Comparison of ENCODE assay signal across 1 cellular context in the genomic region with DNA sequence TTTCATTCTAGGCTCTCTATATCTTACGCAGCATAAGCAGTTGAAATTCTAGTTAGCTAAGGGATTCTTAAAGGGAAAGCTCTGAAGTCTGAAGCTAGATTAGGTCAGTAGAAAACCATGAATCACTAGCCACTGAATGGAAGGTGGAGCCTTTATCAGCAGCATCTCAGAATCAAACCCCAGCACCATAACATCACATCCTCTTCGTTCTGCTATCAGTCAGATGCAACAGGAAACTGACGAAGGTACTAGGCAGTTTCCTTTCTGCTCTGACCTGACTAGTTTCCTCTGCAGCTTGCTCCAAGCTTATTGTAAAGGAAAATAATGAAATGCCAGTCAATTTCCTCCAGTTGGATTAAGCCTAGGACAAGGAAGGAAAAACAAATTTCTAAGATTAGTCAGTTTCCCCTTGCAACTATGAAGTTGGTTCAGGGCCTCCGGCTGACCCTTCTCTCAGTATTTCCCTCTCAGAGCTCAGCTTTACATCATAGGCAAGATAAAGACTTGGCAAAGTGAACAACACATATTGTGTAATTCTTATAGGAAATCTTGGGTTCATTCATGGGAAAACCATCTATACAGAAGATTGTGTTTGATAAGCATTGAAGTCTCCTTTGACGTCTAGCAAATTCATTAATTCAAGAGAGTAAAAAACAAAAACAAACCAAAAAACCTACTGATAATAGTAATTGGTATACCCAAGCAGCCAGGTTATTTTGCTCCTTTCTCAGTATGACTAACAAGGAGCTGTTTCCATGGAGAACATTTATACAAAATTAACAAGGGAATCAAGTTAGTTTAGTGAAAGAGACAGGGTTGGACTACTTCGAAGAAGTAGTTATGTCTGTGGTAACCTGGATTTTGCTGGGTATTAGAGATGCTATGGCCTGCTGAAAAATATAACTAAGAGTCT.
TF ChIP-seq lines count a peak whose summit lies in the region.

No MANE protein-coding gene starts in this region.

TF ChIP-seq in K562, 482 proteins besides CTCF, POLR2A, EP300 and RAD21 (continued from another document and continues in another):
- TF ChIP-seq, protein P1, sequence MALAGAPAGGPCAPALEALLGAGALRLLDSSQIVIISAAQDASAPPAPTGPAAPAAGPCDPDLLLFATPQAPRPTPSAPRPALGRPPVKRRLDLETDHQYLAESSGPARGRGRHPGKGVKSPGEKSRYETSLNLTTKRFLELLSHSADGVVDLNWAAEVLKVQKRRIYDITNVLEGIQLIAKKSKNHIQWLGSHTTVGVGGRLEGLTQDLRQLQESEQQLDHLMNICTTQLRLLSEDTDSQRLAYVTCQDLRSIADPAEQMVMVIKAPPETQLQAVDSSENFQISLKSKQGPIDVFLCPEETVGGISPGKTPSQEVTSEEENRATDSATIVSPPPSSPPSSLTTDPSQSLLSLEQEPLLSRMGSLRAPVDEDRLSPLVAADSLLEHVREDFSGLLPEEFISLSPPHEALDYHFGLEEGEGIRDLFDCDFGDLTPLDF (CRISPR knock-in tag; IDR thresholded peaks at IDR 0.05) = no peak
- TF ChIP-seq MEF2A (IDR thresholded peaks at IDR 0.05; ENCODE audit: control insufficient read depth, low read depth, low read length) = no peak
- TF ChIP-seq POLR3A (IDR thresholded peaks at IDR 0.05; ENCODE audit: borderline replicate concordance, extremely low read depth, insufficient read depth, insufficient read length) = no peak
- no peak for TF ChIP-seq KAT7 (CRISPR knock-in tag; IDR thresholded peaks at IDR 0.05; ENCODE audit: borderline replicate concordance)
- no peak for TF ChIP-seq TFAM (CRISPR knock-in tag; conservative IDR thresholded peaks at IDR 0.05)
- TF ChIP-seq, protein P2, sequence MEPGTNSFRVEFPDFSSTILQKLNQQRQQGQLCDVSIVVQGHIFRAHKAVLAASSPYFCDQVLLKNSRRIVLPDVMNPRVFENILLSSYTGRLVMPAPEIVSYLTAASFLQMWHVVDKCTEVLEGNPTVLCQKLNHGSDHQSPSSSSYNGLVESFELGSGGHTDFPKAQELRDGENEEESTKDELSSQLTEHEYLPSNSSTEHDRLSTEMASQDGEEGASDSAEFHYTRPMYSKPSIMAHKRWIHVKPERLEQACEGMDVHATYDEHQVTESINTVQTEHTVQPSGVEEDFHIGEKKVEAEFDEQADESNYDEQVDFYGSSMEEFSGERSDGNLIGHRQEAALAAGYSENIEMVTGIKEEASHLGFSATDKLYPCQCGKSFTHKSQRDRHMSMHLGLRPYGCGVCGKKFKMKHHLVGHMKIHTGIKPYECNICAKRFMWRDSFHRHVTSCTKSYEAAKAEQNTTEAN (CRISPR knock-in tag; IDR thresholded peaks at IDR 0.05) = no peak
- TF ChIP-seq ZNF699 (CRISPR knock-in tag; IDR thresholded peaks at IDR 0.05; ENCODE audit: insufficient replicate concordance) = no peak
- no peak for TF ChIP-seq YBX1 (IDR thresholded peaks at IDR 0.05)
- TF ChIP-seq, protein P3, sequence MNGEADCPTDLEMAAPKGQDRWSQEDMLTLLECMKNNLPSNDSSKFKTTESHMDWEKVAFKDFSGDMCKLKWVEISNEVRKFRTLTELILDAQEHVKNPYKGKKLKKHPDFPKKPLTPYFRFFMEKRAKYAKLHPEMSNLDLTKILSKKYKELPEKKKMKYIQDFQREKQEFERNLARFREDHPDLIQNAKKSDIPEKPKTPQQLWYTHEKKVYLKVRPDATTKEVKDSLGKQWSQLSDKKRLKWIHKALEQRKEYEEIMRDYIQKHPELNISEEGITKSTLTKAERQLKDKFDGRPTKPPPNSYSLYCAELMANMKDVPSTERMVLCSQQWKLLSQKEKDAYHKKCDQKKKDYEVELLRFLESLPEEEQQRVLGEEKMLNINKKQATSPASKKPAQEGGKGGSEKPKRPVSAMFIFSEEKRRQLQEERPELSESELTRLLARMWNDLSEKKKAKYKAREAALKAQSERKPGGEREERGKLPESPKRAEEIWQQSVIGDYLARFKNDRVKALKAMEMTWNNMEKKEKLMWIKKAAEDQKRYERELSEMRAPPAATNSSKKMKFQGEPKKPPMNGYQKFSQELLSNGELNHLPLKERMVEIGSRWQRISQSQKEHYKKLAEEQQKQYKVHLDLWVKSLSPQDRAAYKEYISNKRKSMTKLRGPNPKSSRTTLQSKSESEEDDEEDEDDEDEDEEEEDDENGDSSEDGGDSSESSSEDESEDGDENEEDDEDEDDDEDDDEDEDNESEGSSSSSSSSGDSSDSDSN (IDR thresholded peaks at IDR 0.05; ENCODE audit: borderline replicate concordance in 1 of 2, low read depth in 2 of 2, low read length in 2 of 2) = no peak
- TF ChIP-seq NCOR1 (IDR thresholded peaks at IDR 0.05) = peak; percentile 64
- TF ChIP-seq CBX2 (IDR thresholded peaks at IDR 0.05; ENCODE audit: insufficient read depth, low read length, poor library complexity, severe bottlenecking) = no peak
- TF ChIP-seq RHOXF2B (CRISPR knock-in tag; conservative IDR thresholded peaks at IDR 0.05) = no peak
- no peak for TF ChIP-seq KDM4B (IDR thresholded peaks at IDR 0.05; ENCODE audit: borderline replicate concordance in 2 of 2, low read depth in 1 of 2)
- TF ChIP-seq NCOA4 (IDR thresholded peaks at IDR 0.05; ENCODE audit: partially characterized antibody) = no peak
- TF ChIP-seq CBX1 (IDR thresholded peaks at IDR 0.05; ENCODE audit: low read depth) = no peak
- no peak for TF ChIP-seq CHD2 (IDR thresholded peaks at IDR 0.05; ENCODE audit: low read depth, low read length)
- TF ChIP-seq CEBPG (CRISPR knock-in tag; IDR thresholded peaks at IDR 0.05) = no peak
- TF ChIP-seq CEBPG (tag; conservative IDR thresholded peaks at IDR 0.05 in 1 of 2, IDR thresholded peaks at IDR 0.05 in 1 of 2) = peak; percentile 69 to 88
- no peak for TF ChIP-seq ZNF354B (CRISPR knock-in tag; IDR thresholded peaks at IDR 0.05)
- TF ChIP-seq NR2C1 (IDR thresholded peaks at IDR 0.05) = no peak
- no peak for TF ChIP-seq NR2C1 (tag; IDR thresholded peaks at IDR 0.05)
- no peak for TF ChIP-seq ZNF24 (IDR thresholded peaks at IDR 0.05)
- TF ChIP-seq, protein P4, sequence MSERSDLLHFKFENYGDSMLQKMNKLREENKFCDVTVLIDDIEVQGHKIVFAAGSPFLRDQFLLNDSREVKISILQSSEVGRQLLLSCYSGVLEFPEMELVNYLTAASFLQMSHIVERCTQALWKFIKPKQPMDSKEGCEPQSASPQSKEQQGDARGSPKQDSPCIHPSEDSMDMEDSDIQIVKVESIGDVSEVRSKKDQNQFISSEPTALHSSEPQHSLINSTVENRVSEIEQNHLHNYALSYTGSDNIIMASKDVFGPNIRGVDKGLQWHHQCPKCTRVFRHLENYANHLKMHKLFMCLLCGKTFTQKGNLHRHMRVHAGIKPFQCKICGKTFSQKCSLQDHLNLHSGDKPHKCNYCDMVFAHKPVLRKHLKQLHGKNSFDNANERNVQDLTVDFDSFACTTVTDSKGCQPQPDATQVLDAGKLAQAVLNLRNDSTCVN (CRISPR knock-in tag; IDR thresholded peaks at IDR 0.05) = no peak
- no peak for TF ChIP-seq ILF3 (IDR thresholded peaks at IDR 0.05; ENCODE audit: borderline replicate concordance)
- TF ChIP-seq, protein P5, sequence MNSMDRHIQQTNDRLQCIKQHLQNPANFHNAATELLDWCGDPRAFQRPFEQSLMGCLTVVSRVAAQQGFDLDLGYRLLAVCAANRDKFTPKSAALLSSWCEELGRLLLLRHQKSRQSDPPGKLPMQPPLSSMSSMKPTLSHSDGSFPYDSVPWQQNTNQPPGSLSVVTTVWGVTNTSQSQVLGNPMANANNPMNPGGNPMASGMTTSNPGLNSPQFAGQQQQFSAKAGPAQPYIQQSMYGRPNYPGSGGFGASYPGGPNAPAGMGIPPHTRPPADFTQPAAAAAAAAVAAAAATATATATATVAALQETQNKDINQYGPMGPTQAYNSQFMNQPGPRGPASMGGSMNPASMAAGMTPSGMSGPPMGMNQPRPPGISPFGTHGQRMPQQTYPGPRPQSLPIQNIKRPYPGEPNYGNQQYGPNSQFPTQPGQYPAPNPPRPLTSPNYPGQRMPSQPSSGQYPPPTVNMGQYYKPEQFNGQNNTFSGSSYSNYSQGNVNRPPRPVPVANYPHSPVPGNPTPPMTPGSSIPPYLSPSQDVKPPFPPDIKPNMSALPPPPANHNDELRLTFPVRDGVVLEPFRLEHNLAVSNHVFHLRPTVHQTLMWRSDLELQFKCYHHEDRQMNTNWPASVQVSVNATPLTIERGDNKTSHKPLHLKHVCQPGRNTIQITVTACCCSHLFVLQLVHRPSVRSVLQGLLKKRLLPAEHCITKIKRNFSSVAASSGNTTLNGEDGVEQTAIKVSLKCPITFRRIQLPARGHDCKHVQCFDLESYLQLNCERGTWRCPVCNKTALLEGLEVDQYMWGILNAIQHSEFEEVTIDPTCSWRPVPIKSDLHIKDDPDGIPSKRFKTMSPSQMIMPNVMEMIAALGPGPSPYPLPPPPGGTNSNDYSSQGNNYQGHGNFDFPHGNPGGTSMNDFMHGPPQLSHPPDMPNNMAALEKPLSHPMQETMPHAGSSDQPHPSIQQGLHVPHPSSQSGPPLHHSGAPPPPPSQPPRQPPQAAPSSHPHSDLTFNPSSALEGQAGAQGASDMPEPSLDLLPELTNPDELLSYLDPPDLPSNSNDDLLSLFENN (IDR thresholded peaks at IDR 0.05; ENCODE audit: low read depth in 2 of 2, low read length in 2 of 2) = no peak
- TF ChIP-seq HCFC1 (IDR thresholded peaks at IDR 0.05; ENCODE audit: low read depth, low read length) = no peak
- no peak for TF ChIP-seq BMI1 (IDR thresholded peaks at IDR 0.05; ENCODE audit: low read length)
- TF ChIP-seq CBX8 (IDR thresholded peaks at IDR 0.05; ENCODE audit: borderline replicate concordance, extremely low read depth, low read depth, low read length, poor library complexity, severe bottlenecking) = no peak
- TF ChIP-seq, protein P6, sequence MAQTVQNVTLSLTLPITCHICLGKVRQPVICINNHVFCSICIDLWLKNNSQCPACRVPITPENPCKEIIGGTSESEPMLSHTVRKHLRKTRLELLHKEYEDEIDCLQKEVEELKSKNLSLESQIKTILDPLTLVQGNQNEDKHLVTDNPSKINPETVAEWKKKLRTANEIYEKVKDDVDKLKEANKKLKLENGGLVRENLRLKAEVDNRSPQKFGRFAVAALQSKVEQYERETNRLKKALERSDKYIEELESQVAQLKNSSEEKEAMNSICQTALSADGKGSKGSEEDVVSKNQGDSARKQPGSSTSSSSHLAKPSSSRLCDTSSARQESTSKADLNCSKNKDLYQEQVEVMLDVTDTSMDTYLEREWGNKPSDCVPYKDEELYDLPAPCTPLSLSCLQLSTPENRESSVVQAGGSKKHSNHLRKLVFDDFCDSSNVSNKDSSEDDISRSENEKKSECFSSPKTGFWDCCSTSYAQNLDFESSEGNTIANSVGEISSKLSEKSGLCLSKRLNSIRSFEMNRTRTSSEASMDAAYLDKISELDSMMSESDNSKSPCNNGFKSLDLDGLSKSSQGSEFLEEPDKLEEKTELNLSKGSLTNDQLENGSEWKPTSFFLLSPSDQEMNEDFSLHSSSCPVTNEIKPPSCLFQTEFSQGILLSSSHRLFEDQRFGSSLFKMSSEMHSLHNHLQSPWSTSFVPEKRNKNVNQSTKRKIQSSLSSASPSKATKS (CRISPR knock-in tag; IDR thresholded peaks at IDR 0.05) = no peak
- no peak for TF ChIP-seq STAG1 (CRISPR knock-in tag; IDR thresholded peaks at IDR 0.05; ENCODE audit: borderline replicate concordance)
- peak; percentile 81 for TF ChIP-seq TEAD4 (IDR thresholded peaks at IDR 0.05; ENCODE audit: low read length)
- TF ChIP-seq TEAD4 (CRISPR knock-in tag; IDR thresholded peaks at IDR 0.05; ENCODE audit: borderline replicate concordance) = no peak
- TF ChIP-seq, protein P7, sequence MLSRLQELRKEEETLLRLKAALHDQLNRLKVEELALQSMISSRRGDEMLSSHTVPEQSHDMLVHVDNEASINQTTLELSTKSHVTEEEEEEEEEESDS (CRISPR knock-in tag; IDR thresholded peaks at IDR 0.05) = no peak
- no peak for TF ChIP-seq OTX1 (CRISPR knock-in tag; IDR thresholded peaks at IDR 0.05)
- TF ChIP-seq, protein P8, sequence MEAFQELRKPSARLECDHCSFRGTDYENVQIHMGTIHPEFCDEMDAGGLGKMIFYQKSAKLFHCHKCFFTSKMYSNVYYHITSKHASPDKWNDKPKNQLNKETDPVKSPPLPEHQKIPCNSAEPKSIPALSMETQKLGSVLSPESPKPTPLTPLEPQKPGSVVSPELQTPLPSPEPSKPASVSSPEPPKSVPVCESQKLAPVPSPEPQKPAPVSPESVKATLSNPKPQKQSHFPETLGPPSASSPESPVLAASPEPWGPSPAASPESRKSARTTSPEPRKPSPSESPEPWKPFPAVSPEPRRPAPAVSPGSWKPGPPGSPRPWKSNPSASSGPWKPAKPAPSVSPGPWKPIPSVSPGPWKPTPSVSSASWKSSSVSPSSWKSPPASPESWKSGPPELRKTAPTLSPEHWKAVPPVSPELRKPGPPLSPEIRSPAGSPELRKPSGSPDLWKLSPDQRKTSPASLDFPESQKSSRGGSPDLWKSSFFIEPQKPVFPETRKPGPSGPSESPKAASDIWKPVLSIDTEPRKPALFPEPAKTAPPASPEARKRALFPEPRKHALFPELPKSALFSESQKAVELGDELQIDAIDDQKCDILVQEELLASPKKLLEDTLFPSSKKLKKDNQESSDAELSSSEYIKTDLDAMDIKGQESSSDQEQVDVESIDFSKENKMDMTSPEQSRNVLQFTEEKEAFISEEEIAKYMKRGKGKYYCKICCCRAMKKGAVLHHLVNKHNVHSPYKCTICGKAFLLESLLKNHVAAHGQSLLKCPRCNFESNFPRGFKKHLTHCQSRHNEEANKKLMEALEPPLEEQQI (IDR thresholded peaks at IDR 0.05) = no peak
- no peak for TF ChIP-seq KLF13 (tag; IDR thresholded peaks at IDR 0.05; ENCODE audit: borderline replicate concordance, low read depth)
- no peak for TF ChIP-seq ZBTB7A (IDR thresholded peaks at IDR 0.05; ENCODE audit: borderline replicate concordance, control insufficient read depth, low read depth, low read length)
- no peak for TF ChIP-seq TAF15 (IDR thresholded peaks at IDR 0.05; ENCODE audit: low read depth, low read length)
- TF ChIP-seq TRIM28 (IDR thresholded peaks at IDR 0.05) = no peak
- TF ChIP-seq, protein P9, sequence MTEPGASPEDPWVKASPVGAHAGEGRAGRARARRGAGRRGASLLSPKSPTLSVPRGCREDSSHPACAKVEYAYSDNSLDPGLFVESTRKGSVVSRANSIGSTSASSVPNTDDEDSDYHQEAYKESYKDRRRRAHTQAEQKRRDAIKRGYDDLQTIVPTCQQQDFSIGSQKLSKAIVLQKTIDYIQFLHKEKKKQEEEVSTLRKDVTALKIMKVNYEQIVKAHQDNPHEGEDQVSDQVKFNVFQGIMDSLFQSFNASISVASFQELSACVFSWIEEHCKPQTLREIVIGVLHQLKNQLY (CRISPR knock-in tag; conservative IDR thresholded peaks at IDR 0.05) = no peak
- TF ChIP-seq, protein P10, sequence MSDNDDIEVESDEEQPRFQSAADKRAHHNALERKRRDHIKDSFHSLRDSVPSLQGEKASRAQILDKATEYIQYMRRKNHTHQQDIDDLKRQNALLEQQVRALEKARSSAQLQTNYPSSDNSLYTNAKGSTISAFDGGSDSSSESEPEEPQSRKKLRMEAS (CRISPR knock-in tag; IDR thresholded peaks at IDR 0.05) = no peak
- no peak for TF ChIP-seq MIER1 (IDR thresholded peaks at IDR 0.05; ENCODE audit: low read depth)
- TF ChIP-seq ZNF311 (CRISPR knock-in tag; IDR thresholded peaks at IDR 0.05) = no peak
- TF ChIP-seq, protein P11, sequence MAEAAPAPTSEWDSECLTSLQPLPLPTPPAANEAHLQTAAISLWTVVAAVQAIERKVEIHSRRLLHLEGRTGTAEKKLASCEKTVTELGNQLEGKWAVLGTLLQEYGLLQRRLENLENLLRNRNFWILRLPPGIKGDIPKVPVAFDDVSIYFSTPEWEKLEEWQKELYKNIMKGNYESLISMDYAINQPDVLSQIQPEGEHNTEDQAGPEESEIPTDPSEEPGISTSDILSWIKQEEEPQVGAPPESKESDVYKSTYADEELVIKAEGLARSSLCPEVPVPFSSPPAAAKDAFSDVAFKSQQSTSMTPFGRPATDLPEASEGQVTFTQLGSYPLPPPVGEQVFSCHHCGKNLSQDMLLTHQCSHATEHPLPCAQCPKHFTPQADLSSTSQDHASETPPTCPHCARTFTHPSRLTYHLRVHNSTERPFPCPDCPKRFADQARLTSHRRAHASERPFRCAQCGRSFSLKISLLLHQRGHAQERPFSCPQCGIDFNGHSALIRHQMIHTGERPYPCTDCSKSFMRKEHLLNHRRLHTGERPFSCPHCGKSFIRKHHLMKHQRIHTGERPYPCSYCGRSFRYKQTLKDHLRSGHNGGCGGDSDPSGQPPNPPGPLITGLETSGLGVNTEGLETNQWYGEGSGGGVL (CRISPR knock-in tag; IDR thresholded peaks at IDR 0.05) = no peak
